In the genomic region with DNA sequence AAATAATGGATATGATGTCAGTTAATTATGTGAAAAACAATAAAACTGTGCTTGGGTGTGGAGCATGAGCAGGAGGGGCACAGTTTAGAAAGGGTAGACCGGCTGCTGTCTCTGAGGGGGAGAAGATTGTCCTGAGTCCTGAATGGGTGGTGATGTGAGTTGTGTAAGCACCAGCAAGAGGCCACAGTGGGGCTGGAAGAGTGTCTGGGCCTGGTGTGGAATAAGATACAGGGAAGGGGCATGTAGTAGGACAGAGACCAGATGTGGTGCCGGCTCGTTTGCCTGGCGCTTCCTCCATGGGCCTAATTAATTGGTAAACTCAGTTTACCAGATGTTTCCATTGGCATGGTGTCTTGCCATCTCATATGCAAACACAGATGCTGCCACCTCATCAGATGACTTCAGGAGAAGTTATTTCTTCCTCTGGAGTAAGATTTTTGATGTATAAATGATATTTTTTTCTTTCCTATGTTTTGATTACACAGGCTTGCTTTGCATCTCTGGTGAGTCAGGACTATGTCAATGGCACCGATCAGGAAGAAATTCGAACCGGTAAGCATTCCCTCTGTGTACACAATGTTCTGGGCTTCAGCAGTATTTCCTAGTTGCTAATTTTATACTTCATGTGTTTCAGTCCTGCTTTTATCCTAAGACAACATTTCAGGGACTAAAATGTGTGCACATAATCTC, we compare ENCODE assay signal across 14 cellular contexts. TPM values are rescaled to one million over a fixed set of nuclear protein-coding genes. Genes with fewer than 3 reads are reported as not detected.
A peak's percentile ranks its signal among the peaks of the same experiment; 100 is the strongest.
DNase-seq lines count a peak whose midpoint lies in the region; ATAC-seq and TF ChIP-seq lines count a peak whose summit lies in the region.
"Had no signal": no experiment of that assay in that cellular context is flagged by ENCODE, and none has a peak within 500 bp of the region (broad histone marks: within the 10 kb centered on the region; RNA-seq: fewer than 3 reads in every experiment).

No MANE protein-coding gene starts in this region.

- no peak for TF ChIP-seq POLR2A in transverse colon (IDR thresholded peaks at IDR 0.05)

- TF ChIP-seq EP300 in transverse colon (IDR thresholded peaks at IDR 0.05; ENCODE audit: low read depth): no peak

- no peaks in the 10 kb centered on the region for H3K27me3 Mint-ChIP-seq in CD4-positive, alpha-beta T cell
- H3K27me3 Mint-ChIP-seq in GM23338 (ENCODE audit: insufficient read depth, low read depth, poor library complexity): peaks cover 7% of the 10 kb centered on the region

- CTCF ChIA-PET in CD4-positive, alpha-beta T cell (lab: Charles Lee): interaction anchor here (1.3 kb wide), 1 partner anchor 108 kb away, joined by 3 read pairs; the partner anchor contains the start of gene QDPR
- CTCF ChIA-PET in OCI-LY7 (lab: Charles Lee; ENCODE audit: unreplicated experiment): no interaction called here

- no peaks in the 10 kb centered on the region for H3K27me3 ChIP-seq in CD4-positive, alpha-beta T cell (ENCODE audit: control insufficient read depth, insufficient read depth, low read length)
- no peaks in the 10 kb centered on the region for H3K27me3 ChIP-seq in GM23338 (ENCODE audit: insufficient read depth)
- no peaks in the 10 kb centered on the region for H3K27me3 ChIP-seq in foreskin keratinocyte
- H3K27me3 ChIP-seq in MG63: no peaks in the 10 kb centered on the region
- no peaks in the 10 kb centered on the region for H3K27me3 ChIP-seq in transverse colon
- H3K27me3 ChIP-seq: esophagus squamous epithelium, Peyer's patch had no signal

- H3K36me3 Mint-ChIP-seq in CD4-positive, alpha-beta T cell (ENCODE audit: low read depth): peaks cover 85% of the 10 kb centered on the region
- H3K36me3 Mint-ChIP-seq in GM23338 (ENCODE audit: low read depth): peaks cover 77% of the 10 kb centered on the region

- in situ Hi-C loops in transverse colon (cut with MboI; ENCODE audit: low pct_ligation_motif_present in 1 of 4, low pct_unique_long_range_greater_than_20kb in 1 of 4, low sequenced_read_pairs in 3 of 4): loop anchor here in 1 of 4 donors (5.0 kb wide), 1 partner anchor 42 kb away; the partner anchor contains the start of gene LAP3

- no peaks in the 10 kb centered on the region for H3F3A ChIP-seq in GM23338 (replicated peaks; ENCODE audit: low read depth)

- no peaks in the 10 kb centered on the region for H3K9me3 ChIP-seq in CD4-positive, alpha-beta T cell (ENCODE audit: control insufficient read depth, low read length)
- H3K9me3 ChIP-seq in OCI-LY7 (ENCODE audit: low read length) (no peaks in the 10 kb centered on the region), MG63 (no peaks in the 10 kb centered on the region), transverse colon (no peaks in the 10 kb centered on the region)
- H3K9me3 ChIP-seq: esophagus squamous epithelium, Peyer's patch, thoracic aorta had no signal

- H3K27ac ChIP-seq in CD4-positive, alpha-beta T cell (ENCODE audit: low read depth, low read length): no peak overlapping the region
- H3K27ac ChIP-seq in GM23338 (ENCODE audit: low read depth) (no peak overlapping the region), foreskin keratinocyte (no peak overlapping the region), OCI-LY7 (ENCODE audit: low read depth, low read length, poor library complexity, severe bottlenecking) (no peak overlapping the region), transverse colon (no peak overlapping the region)
- H3K27ac ChIP-seq: esophagus squamous epithelium, Peyer's patch, thoracic aorta had no signal

- peaks cover 67% of the 10 kb centered on the region for H3K4me1 Mint-ChIP-seq in CD4-positive, alpha-beta T cell (ENCODE audit: low read depth)
- H3K4me1 Mint-ChIP-seq in GM23338: peaks cover 18% of the 10 kb centered on the region

- DNase-seq in CD4-positive, alpha-beta T cell: no peak
- DNase-seq in GM23338 (ENCODE audit: low spot score) (no peak), amniotic stem cell (lab: John Stamatoyannopoulos, UW) (peak; percentile 0), foreskin keratinocyte (no peak), OCI-LY7 (ENCODE audit: low spot score) (no peak), MG63 (no peak), transverse colon (no peak)
- DNase-seq: activated CD8-positive, alpha-beta memory T cell treated with anti-CD3 and anti-CD28 coated beads, Interleukin-2, amount 50 U/mL, for 4 hours; COR-L47; esophagus squamous epithelium; NCI-H446 treated with DMSO at 0.1 percent for 48 hours; Peyer's patch had no signal

- H3K9me2 ChIP-seq in GM23338 (ENCODE audit: insufficient read depth) (no peaks in the 10 kb centered on the region), OCI-LY7 (ENCODE audit: insufficient read depth, low read length) (no peaks in the 10 kb centered on the region)

- H4K20me1 ChIP-seq in GM23338 (replicated peaks; ENCODE audit: insufficient read depth): peaks cover 61% of the 10 kb centered on the region
- H4K20me1 ChIP-seq in OCI-LY7 (ENCODE audit: insufficient read depth, low read length): peaks cover 13% of the 10 kb centered on the region; the same call in 1 of the 2 replicates

- H3K4me2 ChIP-seq in GM23338 (no peak overlapping the region), OCI-LY7 (ENCODE audit: low read length) (no peak overlapping the region; the same call in 1 of the 2 replicates)

- intact Hi-C loops in CD4-positive, alpha-beta T cell (cut with DNase I, micrococcal nuclease): loop anchor here in 1 of 2 experiments (10.0 kb wide), 1 partner anchor 195 kb away; the partner anchor contains the start of genes DCAF16 and NCAPG
- intact Hi-C loops in OCI-LY7 (cut with micrococcal nuclease; ENCODE audit: unreplicated experiment): no loop called here
- intact Hi-C loops in transverse colon (cut with DNase I; ENCODE audit: low total_unique reads): no loop called here

- TF ChIP-seq CTCF in CD4-positive, alpha-beta T cell (IDR thresholded peaks at IDR 0.05): no peak
- TF ChIP-seq CTCF in GM23338 (conservative IDR thresholded peaks at IDR 0.05; ENCODE audit: low read depth in 2 of 2): no peak
- no peak for TF ChIP-seq CTCF in foreskin keratinocyte (conservative IDR thresholded peaks at IDR 0.05)
- no peak for TF ChIP-seq CTCF in OCI-LY7 (conservative IDR thresholded peaks at IDR 0.05; ENCODE audit: low read length)
- no peak for TF ChIP-seq CTCF in transverse colon (IDR thresholded peaks at IDR 0.05)

- H3K4me3 Mint-ChIP-seq in CD4-positive, alpha-beta T cell: peak overlapping the region; percentile 20
- no peak overlapping the region for H3K4me3 Mint-ChIP-seq in GM23338

- no peaks in the 10 kb centered on the region for H3K9me3 Mint-ChIP-seq in CD4-positive, alpha-beta T cell
- no peaks in the 10 kb centered on the region for H3K9me3 Mint-ChIP-seq in GM23338

- ATAC-seq in CD4-positive, alpha-beta T cell (ENCODE audit: poor library complexity): no peak
- no peak for ATAC-seq in GM23338
- ATAC-seq in foreskin keratinocyte: peak; percentile 27
- ATAC-seq: sciatic nerve had no signal

- H2AFZ ChIP-seq in GM23338 (no peak overlapping the region), OCI-LY7 (ENCODE audit: low read length) (no peak overlapping the region)

- POLR2A ChIA-PET in CD4-positive, alpha-beta T cell (lab: Charles Lee): interaction anchor here (0.6 kb wide), 1 partner anchor 43 kb away, joined by 3 read pairs; the partner anchor contains the start of gene LAP3
- POLR2A ChIA-PET in OCI-LY7 (lab: Charles Lee): interaction anchor here (0.6 to 1.1 kb wide), 5 partner anchors 10 to 37 kb away, joined by 3 to 6 read pairs (median 4); no protein-coding TSS in a partner anchor

- H3K27ac Mint-ChIP-seq in CD4-positive, alpha-beta T cell: no peak overlapping the region
- peak overlapping the region; percentile 69; the same call in 1 of the 2 replicates for H3K27ac Mint-ChIP-seq in GM23338

- H3K4me3 ChIP-seq in GM23338: no peak overlapping the region
- H3K4me3 ChIP-seq in OCI-LY7 (ENCODE audit: low read depth, low read length, poor library complexity, severe bottlenecking): no peak overlapping the region
- H3K4me3 ChIP-seq in MG63: no peak overlapping the region
- no peak overlapping the region for H3K4me3 ChIP-seq in transverse colon
- H3K4me3 ChIP-seq: esophagus squamous epithelium, Peyer's patch, thoracic aorta had no signal

- peaks cover 50% of the 10 kb centered on the region for H3K36me3 ChIP-seq in GM23338 (ENCODE audit: insufficient read depth)
- peaks cover 82% of the 10 kb centered on the region for H3K36me3 ChIP-seq in OCI-LY7 (ENCODE audit: insufficient read depth, low read length)
- peaks cover 30% of the 10 kb centered on the region for H3K36me3 ChIP-seq in MG63
- H3K36me3 ChIP-seq in transverse colon: peaks cover 0 to 56% (median 25%) of the 10 kb centered on the region in 4 donors

- H3K4me1 ChIP-seq in GM23338 (ENCODE audit: insufficient read depth) (peaks cover 10% of the 10 kb centered on the region; the same call in 1 of the 2 replicates), foreskin keratinocyte (peaks cover 12% of the 10 kb centered on the region), OCI-LY7 (ENCODE audit: insufficient read depth, low read length, poor library complexity, severe bottlenecking) (peaks cover 27% of the 10 kb centered on the region), transverse colon (peaks cover 16 to 43% (median 21%) of the 10 kb centered on the region in 4 donors)

- peaks cover 67% of the 10 kb centered on the region for H3K79me2 ChIP-seq in GM23338 (replicated peaks; ENCODE audit: insufficient read depth)
- peaks cover 55% of the 10 kb centered on the region for H3K79me2 ChIP-seq in OCI-LY7 (ENCODE audit: insufficient read depth, low read depth, low read length)

- WGBS in transverse colon (ENCODE audit: low coverage in 1 of 2), 2 donors: 70 to 87% methylated on average over 4 to 7 of the region's 7 CpGs

- BruUV-seq in OCI-LY7 (replicated peaks; lab: Mats Ljungman, UMichigan): no TSS peak

RNA-seq across cellular contexts. Expression of gene MED28, which starts 5.1 kb away (rescaled TPM):
- total RNA-seq in CD4-positive, alpha-beta T cell: 10 to 100 TPM; 50.5 to 64.7 TPM
- 24.0 and 25.8 TPM in 2 replicates for total RNA-seq in GM23338 (2014; rRNA removed; shearing (Covaris generic))
- polyA plus RNA-seq in GM23338 (2016; fragmentation: Nextera tagmentation; extraction: Ambion mirVana) (51.9 and 60.9 TPM in 2 replicates), foreskin keratinocyte (39.3 and 51.9 TPM in 2 replicates)
- total RNA-seq in foreskin keratinocyte (23.8 and 36.3 TPM in 2 replicates), OCI-LY7 (2022) (78.2 and 86.2 TPM in 2 replicates), transverse colon (10 to 100 TPM; 11.1 to 25.5 (median 19.4) TPM)
- 20.7 and 27.0 TPM in 2 replicates for total RNA-seq in OCI-LY7 (2014; rRNA removed; shearing (Covaris generic))
- total RNA-seq in MG63 (2014; rRNA removed; shearing (Covaris generic); ENCODE audit: low replicate concordance): 10.3 and 18.1 TPM in 2 replicates

RNA-seq across cellular contexts. Expression of gene LAP3, which starts 42.6 kb away (rescaled TPM):
- total RNA-seq in CD4-positive, alpha-beta T cell: 10 to 100 TPM; 61.6 TPM
- 46.4 and 63.6 TPM in 2 replicates for total RNA-seq in GM23338 (2014; rRNA removed; shearing (Covaris generic))
- 23.6 and 28.6 TPM in 2 replicates for polyA plus RNA-seq in GM23338 (2016; fragmentation: Nextera tagmentation; extraction: Ambion mirVana)
- total RNA-seq in foreskin keratinocyte: 95.9 and 96.1 TPM in 2 replicates
- 56.2 and 60.8 TPM in 2 replicates for polyA plus RNA-seq in foreskin keratinocyte
- total RNA-seq in OCI-LY7 (2014; rRNA removed; shearing (Covaris generic)): 111 and 115 TPM in 2 replicates
- total RNA-seq in OCI-LY7 (2022): 101 and 104 TPM in 2 replicates
- 83.4 and 102 TPM in 2 replicates for total RNA-seq in MG63 (2014; rRNA removed; shearing (Covaris generic); ENCODE audit: low replicate concordance)
- total RNA-seq in transverse colon: 10 to 100 TPM; 53.5 to 85.0 (median 56.0) TPM
